Comparison of ENCODE assay signal across 9 cellular contexts in genomic region chr20:24781061-24781980, GRCh38.
A peak's percentile ranks its signal among the peaks of the same experiment; 100 is the strongest.
DNase-seq lines count a peak whose midpoint lies in the region; ATAC-seq and TF ChIP-seq lines count a peak whose summit lies in the region.
"Had no signal": no experiment of that assay in that cellular context is flagged by ENCODE, and none has a peak within 500 bp of the region (broad histone marks: within the 10 kb centered on the region; RNA-seq: fewer than 3 reads in every experiment).

No MANE protein-coding gene starts in this region.

- H3K4me3 ChIP-seq in GM06990 (replicated peaks; ENCODE audit: low read depth, low read length) (no peak overlapping the region), thyroid gland (replicated peaks in 1 of 3) (no peak overlapping the region)

- H3K36me3 ChIP-seq in GM06990 (ENCODE audit: control insufficient read depth, insufficient read depth, low read length) (no peaks in the 10 kb centered on the region), thyroid gland (no peaks in the 10 kb centered on the region)

- DNase-seq in GM06990 (ENCODE audit: extremely low read depth, insufficient read length) (no peak), KBM-7 (peak; percentile 5), inferior parietal cortex (ENCODE audit: extremely low spot score) (peak; percentile 58), thyroid gland (peak; percentile 21 to 36), NCI-H2029 (lab: John Stamatoyannopoulos, UW) (no peak)
- peak; percentile 31 to 36 for DNase-seq in activated T-cell treated with anti-CD3 and anti-CD28 coated beads, Interleukin-2, amount 50 U/mL, for 72 hours
- DNase-seq in activated T-helper 1 cell treated with anti-CD3 and anti-CD28 coated beads, Interleukin-12 subunit alpha, Interleukin-12 subunit beta, Interleukin-2, Interleukin-4 antibody, amounts not matched to agents 30 ng/mL and 10 ng/mL and 1 ng/mL, durations not matched to agents 14 hours and 24 hours and 36 hours (ENCODE audit: low spot score), result no peak
- DNase-seq: naive B cell had no signal

- no peaks in the 10 kb centered on the region for H3K36me3 Mint-ChIP-seq in activated T-cell treated with anti-CD3 and anti-CD28 coated beads, Interleukin-2, amount 50 U/mL, for 72 hours (ENCODE audit: insufficient read depth in 2 of 2)
- no peaks in the 10 kb centered on the region for H3K36me3 Mint-ChIP-seq in activated T-helper 1 cell treated with anti-CD3 and anti-CD28 coated beads, Interleukin-12 subunit alpha, Interleukin-12 subunit beta, Interleukin-2, Interleukin-4 antibody, amounts not matched to agents 30 ng/mL and 10 ng/mL and 1 ng/mL, durations not matched to agents 14 hours and 24 hours and 36 hours (ENCODE audit: low read depth)
- H3K36me3 Mint-ChIP-seq: naive B cell had no signal

- H3K4me3 Mint-ChIP-seq in activated T-cell treated with anti-CD3 and anti-CD28 coated beads, Interleukin-2, amount 50 U/mL, for 72 hours, result no peak overlapping the region
- H3K4me3 Mint-ChIP-seq in activated T-helper 1 cell treated with anti-CD3 and anti-CD28 coated beads, Interleukin-12 subunit alpha, Interleukin-12 subunit beta, Interleukin-2, Interleukin-4 antibody, amounts not matched to agents 30 ng/mL and 10 ng/mL and 1 ng/mL, durations not matched to agents 14 hours and 24 hours and 36 hours, result no peak overlapping the region

- H3K9me3 Mint-ChIP-seq in activated T-cell treated with anti-CD3 and anti-CD28 coated beads, Interleukin-2, amount 50 U/mL, for 72 hours, result peaks cover 0 to 3% of the 10 kb centered on the region in 2 donors
- H3K9me3 Mint-ChIP-seq in activated T-helper 1 cell treated with anti-CD3 and anti-CD28 coated beads, Interleukin-12 subunit alpha, Interleukin-12 subunit beta, Interleukin-2, Interleukin-4 antibody, amounts not matched to agents 30 ng/mL and 10 ng/mL and 1 ng/mL, durations not matched to agents 14 hours and 24 hours and 36 hours, result no peaks in the 10 kb centered on the region

- peak; percentile 71 to 80 for ATAC-seq in activated T-cell treated with anti-CD3 and anti-CD28 coated beads, Interleukin-2, amount 50 U/mL, for 72 hours (replicated peaks in 1 of 2)
- no peak for ATAC-seq in GM21737 (IDR thresholded peaks at IDR 0.05; ENCODE audit: unreplicated experiment)

- peaks cover 27 to 62% of the 10 kb centered on the region in 2 donors for H3K4me1 ChIP-seq in thyroid gland

- peak; percentile 63 for TF ChIP-seq CTCF in GM06990 (IDR thresholded peaks at IDR 0.05; ENCODE audit: insufficient read depth, low read length, poor library complexity, severe bottlenecking)
- peak in 4 of 6 experiments; percentile 31 to 49 (median 42) for TF ChIP-seq CTCF in thyroid gland (IDR thresholded peaks at IDR 0.05)

- H3K4me1 Mint-ChIP-seq in activated T-cell treated with anti-CD3 and anti-CD28 coated beads, Interleukin-2, amount 50 U/mL, for 72 hours (ENCODE audit: low read depth), result peaks cover 5% of the 10 kb centered on the region
- H3K4me1 Mint-ChIP-seq in activated T-helper 1 cell treated with anti-CD3 and anti-CD28 coated beads, Interleukin-12 subunit alpha, Interleukin-12 subunit beta, Interleukin-2, Interleukin-4 antibody, amounts not matched to agents 30 ng/mL and 10 ng/mL and 1 ng/mL, durations not matched to agents 14 hours and 24 hours and 36 hours (ENCODE audit: low read depth), result peaks cover 10% of the 10 kb centered on the region

- in situ Hi-C loops in KBM-7 (cut with MboI; ENCODE audit: low pct_unique_long_range_greater_than_20kb, low sequenced_read_pairs), result no loop called here

- H3K27ac ChIP-seq in thyroid gland, result no peak overlapping the region

- H3K9me3 ChIP-seq in thyroid gland, result no peaks in the 10 kb centered on the region

- H3K27me3 Mint-ChIP-seq in activated T-cell treated with anti-CD3 and anti-CD28 coated beads, Interleukin-2, amount 50 U/mL, for 72 hours (ENCODE audit: low read depth), result peaks cover 42% of the 10 kb centered on the region
- peaks cover 21% of the 10 kb centered on the region for H3K27me3 Mint-ChIP-seq in activated T-helper 1 cell treated with anti-CD3 and anti-CD28 coated beads, Interleukin-12 subunit alpha, Interleukin-12 subunit beta, Interleukin-2, Interleukin-4 antibody, amounts not matched to agents 30 ng/mL and 10 ng/mL and 1 ng/mL, durations not matched to agents 14 hours and 24 hours and 36 hours (ENCODE audit: insufficient read depth)

- no peak overlapping the region for H3K27ac Mint-ChIP-seq in activated T-cell treated with anti-CD3 and anti-CD28 coated beads, Interleukin-2, amount 50 U/mL, for 72 hours
- no peak overlapping the region for H3K27ac Mint-ChIP-seq in activated T-helper 1 cell treated with anti-CD3 and anti-CD28 coated beads, Interleukin-12 subunit alpha, Interleukin-12 subunit beta, Interleukin-2, Interleukin-4 antibody, amounts not matched to agents 30 ng/mL and 10 ng/mL and 1 ng/mL, durations not matched to agents 14 hours and 24 hours and 36 hours

- no peak for TF ChIP-seq POLR2A in thyroid gland (IDR thresholded peaks at IDR 0.05)

- WGBS in thyroid gland, 2 donors, result 83 to 84% methylated on average over 12 to 13 of the region's 13 CpGs

- H3K27me3 ChIP-seq in GM06990 (replicated peaks; ENCODE audit: control insufficient read depth, insufficient read depth, low read length), result no peaks in the 10 kb centered on the region; the same call in 1 of the 2 replicates
- no peaks in the 10 kb centered on the region for H3K27me3 ChIP-seq in thyroid gland

- intact Hi-C loops in thyroid gland (cut with DNase I), result no loop called here
- intact Hi-C loops in activated T-helper 1 cell treated with anti-CD3 and anti-CD28 coated beads, Interleukin-12 subunit alpha, Interleukin-12 subunit beta, Interleukin-2, Interleukin-4 antibody, amounts not matched to agents 30 ng/mL and 10 ng/mL and 1 ng/mL, durations not matched to agents 14 hours and 24 hours and 36 hours (cut with micrococcal nuclease), result no loop called here

Comparison
In these comparisons a context has a peak if more than half of its experiments do, and no peak if none do; other contexts are left out.
1. DNase-seq: peak in KBM-7 (single experiment), activated T-cell treated with anti-CD3 and anti-CD28 coated beads, Interleukin-2, amount 50 U/mL, for 72 hours (2 of 2), inferior parietal cortex (single experiment) and thyroid gland (2 of 2); none in GM06990 (single experiment), NCI-H2029 (single experiment) and activated T-helper 1 cell treated with anti-CD3 and anti-CD28 coated beads, Interleukin-12 subunit alpha, Interleukin-12 subunit beta, Interleukin-2, Interleukin-4 antibody, amounts not matched to agents 30 ng/mL and 10 ng/mL and 1 ng/mL, durations not matched to agents 14 hours and 24 hours and 36 hours (single experiment).